Comparison of ENCODE assay signal across 11 cellular contexts in the genomic region with DNA sequence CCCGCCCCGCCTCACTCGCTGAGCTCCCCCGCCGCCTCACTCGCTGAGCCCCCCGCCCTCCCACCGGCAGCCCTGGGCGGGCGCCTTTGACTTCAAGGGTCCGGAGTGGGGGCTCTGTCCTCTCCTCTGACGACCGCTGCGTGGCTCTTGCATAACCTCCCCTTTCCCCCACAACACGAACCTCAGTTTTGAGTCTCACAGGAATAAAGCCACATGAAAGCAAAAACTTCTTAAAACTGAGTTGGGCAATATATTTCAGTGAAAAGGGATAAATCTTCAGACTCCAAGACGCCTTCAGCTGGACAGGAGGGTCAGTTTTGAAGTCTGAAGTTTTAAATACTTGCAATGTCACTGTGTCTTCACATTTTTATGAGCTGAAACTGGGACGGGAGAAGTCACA.
DNase-seq lines count a peak whose midpoint lies in the region; ATAC-seq, FAIRE-seq and TF ChIP-seq lines count a peak whose summit lies in the region.
"Had no signal": no experiment of that assay in that cellular context is flagged by ENCODE, and none has a peak within 500 bp of the region (broad histone marks: within the 10 kb centered on the region; RNA-seq: fewer than 3 reads in every experiment).

No MANE protein-coding gene starts in this region.

- peaks cover 23% of the 10 kb centered on the region for H3K4me1 ChIP-seq in smooth muscle cell (ENCODE audit: low read depth)

- no peak for TF ChIP-seq CTCF in smooth muscle cell (IDR thresholded peaks at IDR 0.05; ENCODE audit: borderline replicate concordance, insufficient read depth, poor library complexity, severe bottlenecking)
- no peak for TF ChIP-seq CTCF in omental fat pad (IDR thresholded peaks at IDR 0.05)

- H3K27ac ChIP-seq in smooth muscle cell (ENCODE audit: low read depth), result peak overlapping the region; percentile 66

- ATAC-seq in omental fat pad (ENCODE audit: low FRiP score) (no peak), HG03565 (IDR thresholded peaks at IDR 0.05; ENCODE audit: unreplicated experiment) (no peak)

- intact Hi-C loops in posterior cingulate gyrus (cut with DNase I), result no loop called here

- 32% methylated on average over 12 of the region's 17 CpGs for WGBS in smooth muscle cell (ENCODE audit: low lambda C conversion rate)

- DNase-seq in NCI-H2227 (lab: John Stamatoyannopoulos, UW; ENCODE audit: unreplicated experiment) (peak; percentile 61), NCI-H2227 treated with DMSO at 0.1 percent for 48 hours (lab: John Stamatoyannopoulos, UW) (no peak), OCI-M1 (lab: John Stamatoyannopoulos, UW) (peak; percentile 44), smooth muscle cell (lab: John Stamatoyannopoulos, UW; ENCODE audit: unreplicated experiment) (no peak), omental fat pad (ENCODE audit: low spot score) (no peak), posterior cingulate gyrus (no peak)
- DNase-seq: ACHN; activated effector memory CD4-positive, alpha-beta T cell treated with anti-CD3 and anti-CD28 coated beads, Interleukin-2, amount 50 U/mL, for 16 hours; NCI-H2081 treated with DMSO at 0.1 percent for 48 hours had no signal

- H3F3A ChIP-seq in smooth muscle cell (ENCODE audit: low read depth), result peaks cover 6% of the 10 kb centered on the region

- H2AFZ ChIP-seq in smooth muscle cell (ENCODE audit: low read depth), result no peak overlapping the region

- no peak overlapping the region for H3K4me3 ChIP-seq in smooth muscle cell

- H3K36me3 ChIP-seq in smooth muscle cell (ENCODE audit: low read depth), result no peaks in the 10 kb centered on the region

- H4K20me1 ChIP-seq in smooth muscle cell (ENCODE audit: low read depth), result peaks cover 83% of the 10 kb centered on the region

- H3K9ac ChIP-seq in smooth muscle cell (ENCODE audit: low read depth), result no peak overlapping the region

- peak overlapping the region; percentile 50 for H3K4me2 ChIP-seq in smooth muscle cell

- H3K79me2 ChIP-seq in smooth muscle cell (ENCODE audit: low read depth), result peaks cover 39% of the 10 kb centered on the region

- no peaks in the 10 kb centered on the region for H3K27me3 ChIP-seq in smooth muscle cell (ENCODE audit: low read depth)

- H3K9me3 ChIP-seq in smooth muscle cell (replicated peaks; ENCODE audit: low read depth), result no peaks in the 10 kb centered on the region

- FAIRE-seq in endometrium (lab: Jason Lieb, UNC), result peak; percentile 92

Comparison
In these comparisons a context has a peak if more than half of its experiments do, and no peak if none do; other contexts are left out.
1. DNase-seq: peak in NCI-H2227 (single experiment) and OCI-M1 (single experiment); none in NCI-H2227 treated with DMSO at 0.1 percent for 48 hours (single experiment), smooth muscle cell (single experiment), omental fat pad (single experiment) and posterior cingulate gyrus (0 of 10).